1 cellular context compared by ENCODE assay signal in the genomic region with DNA sequence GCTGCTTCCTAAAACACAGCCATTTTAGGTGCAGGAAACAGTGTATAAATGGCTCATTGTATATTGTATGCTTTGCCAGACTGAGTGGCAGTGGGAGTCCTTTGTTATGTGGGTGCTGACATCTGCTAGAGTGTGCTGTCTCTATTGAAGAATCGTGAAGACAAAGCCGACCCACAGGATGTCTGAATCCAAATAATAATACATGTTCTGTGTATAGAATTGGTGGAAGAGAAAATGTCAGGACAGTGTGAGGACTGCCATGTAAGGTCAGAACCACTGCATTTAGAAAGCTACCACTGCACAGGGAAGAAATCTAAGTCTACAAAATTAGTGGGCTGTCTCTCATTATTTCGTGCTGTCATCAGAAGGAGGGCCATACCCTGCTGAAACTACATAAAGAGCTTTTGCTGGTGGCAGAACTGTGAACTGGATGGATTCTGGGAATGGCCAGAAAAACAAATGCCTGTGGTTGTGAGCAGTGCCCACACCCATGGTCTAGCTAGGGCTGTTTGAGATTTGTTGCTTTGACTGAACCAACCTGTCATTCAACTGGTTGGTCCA.
TF ChIP-seq lines count a peak whose summit lies in the region.

No MANE protein-coding gene starts in this region.

TF ChIP-seq in GM12878, 131 proteins besides CTCF, POLR2A, EP300 and RAD21 (continued from another document):
- no peak for TF ChIP-seq PRDM15 (CRISPR knock-in tag; IDR thresholded peaks at IDR 0.05)
- no peak for TF ChIP-seq ESRRA (IDR thresholded peaks at IDR 0.05; ENCODE audit: low read length)
- TF ChIP-seq SMC3 (IDR thresholded peaks at IDR 0.05; ENCODE audit: borderline replicate concordance, low read length), result no peak
- no peak for TF ChIP-seq ATF2 (IDR thresholded peaks at IDR 0.05; ENCODE audit: low read length)
- no peak for TF ChIP-seq BHLHE40 (IDR thresholded peaks at IDR 0.05; ENCODE audit: borderline replicate concordance in 1 of 2, low read depth in 2 of 2, low read length in 1 of 2)
- TF ChIP-seq MLLT1 (IDR thresholded peaks at IDR 0.05), result no peak
- TF ChIP-seq KAT2A (conservative IDR thresholded peaks at IDR 0.05; ENCODE audit: control insufficient read depth, low read depth, low read length), result no peak
- TF ChIP-seq HSF1 (IDR thresholded peaks at IDR 0.05; ENCODE audit: low read depth, low read length), result no peak
- no peak for TF ChIP-seq HDAC6 (IDR thresholded peaks at IDR 0.05; ENCODE audit: unreplicated experiment)
TF ChIP-seq in GM12878: peak in this region for 0.
